Comparison of ENCODE assay signal across 23 cellular contexts in the genomic region with DNA sequence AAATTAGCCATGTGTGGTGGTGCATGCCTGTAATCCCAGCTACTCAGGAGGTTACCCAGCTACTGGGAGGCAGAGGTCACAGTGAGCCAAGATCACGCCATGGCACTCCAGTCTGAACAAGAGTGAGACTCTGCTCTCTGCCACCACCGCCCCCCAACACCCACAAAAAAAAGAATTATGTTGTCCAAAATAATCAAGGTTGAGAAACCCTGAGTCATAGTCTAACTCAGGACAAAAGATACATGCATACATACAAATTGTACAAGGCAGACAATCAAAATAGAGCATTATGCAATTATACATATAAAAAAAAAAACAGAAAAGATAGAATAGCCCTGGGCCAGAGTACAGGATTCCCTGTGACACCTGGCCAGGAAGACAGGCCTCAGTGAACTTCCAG. TPM values are rescaled to one million over a fixed set of nuclear protein-coding genes. Genes with fewer than 3 reads are reported as not detected.
A peak's percentile ranks its signal among the peaks of the same experiment; 100 is the strongest.
DNase-seq lines count a peak whose midpoint lies in the region; ATAC-seq and TF ChIP-seq lines count a peak whose summit lies in the region.
"Had no signal": no experiment of that assay in that cellular context is flagged by ENCODE, and none has a peak within 500 bp of the region (broad histone marks: within the 10 kb centered on the region; RNA-seq: fewer than 3 reads in every experiment).

No MANE protein-coding gene starts in this region.

- no peaks in the 10 kb centered on the region for H3K36me3 Mint-ChIP-seq in activated CD8-positive, alpha-beta T cell treated with anti-CD3 and anti-CD28 coated beads for 36 hours (ENCODE audit: low read depth)
- H3K36me3 Mint-ChIP-seq in activated CD8-positive, alpha-beta T cell treated with anti-CD3 and anti-CD28 coated beads, Interleukin-2, amount 10 ng/mL, durations not matched to agents 7 days and 5 days (ENCODE audit: low read depth) = peaks cover 4% of the 10 kb centered on the region
- peaks cover 3% of the 10 kb centered on the region in 2 donors for H3K36me3 Mint-ChIP-seq in stimulated activated naive B cell treated with anti-CD40 and anti-IgM and Interleukin-4, amounts not matched to agents 10 μg/mL and 1 μg/mL and 100 μg/mL, for 72 hours
- H3K36me3 Mint-ChIP-seq: IgD-negative memory B cell had no signal

- H3K4me3 Mint-ChIP-seq in activated CD8-positive, alpha-beta T cell treated with anti-CD3 and anti-CD28 coated beads for 36 hours = no peak overlapping the region
- H3K4me3 Mint-ChIP-seq in activated CD8-positive, alpha-beta T cell treated with anti-CD3 and anti-CD28 coated beads, Interleukin-2, amount 10 ng/mL, durations not matched to agents 7 days and 5 days = no peak overlapping the region
- H3K4me3 Mint-ChIP-seq in stimulated activated naive B cell treated with anti-CD40 and anti-IgM and Interleukin-4, amounts not matched to agents 10 μg/mL and 1 μg/mL and 100 μg/mL, for 72 hours = no peak overlapping the region
- H3K4me3 Mint-ChIP-seq: CD4-positive, alpha-beta T cell; IgD-negative memory B cell had no signal

- H3K27ac Mint-ChIP-seq in activated CD8-positive, alpha-beta T cell treated with anti-CD3 and anti-CD28 coated beads for 36 hours = no peak overlapping the region
- no peak overlapping the region for H3K27ac Mint-ChIP-seq in activated CD8-positive, alpha-beta T cell treated with anti-CD3 and anti-CD28 coated beads, Interleukin-2, amount 10 ng/mL, durations not matched to agents 7 days and 5 days
- H3K27ac Mint-ChIP-seq in stimulated activated naive B cell treated with anti-CD40 and anti-IgM and Interleukin-4, amounts not matched to agents 10 μg/mL and 1 μg/mL and 100 μg/mL, for 72 hours = peak overlapping the region; percentile 57
- H3K27ac Mint-ChIP-seq: CD4-positive, alpha-beta T cell; IgD-negative memory B cell had no signal

- peak overlapping the region; percentile 67 for H3K27ac ChIP-seq in RWPE1
- H3K27ac ChIP-seq: 22Rv1, PC-9, SJSA1 had no signal

- no peaks in the 10 kb centered on the region for H3K9me3 Mint-ChIP-seq in activated CD8-positive, alpha-beta T cell treated with anti-CD3 and anti-CD28 coated beads for 36 hours
- no peaks in the 10 kb centered on the region for H3K9me3 Mint-ChIP-seq in activated CD8-positive, alpha-beta T cell treated with anti-CD3 and anti-CD28 coated beads, Interleukin-2, amount 10 ng/mL, durations not matched to agents 7 days and 5 days (ENCODE audit: insufficient read depth)
- no peaks in the 10 kb centered on the region for H3K9me3 Mint-ChIP-seq in stimulated activated naive B cell treated with anti-CD40 and anti-IgM and Interleukin-4, amounts not matched to agents 10 μg/mL and 1 μg/mL and 100 μg/mL, for 72 hours
- H3K9me3 Mint-ChIP-seq: CD4-positive, alpha-beta T cell; IgD-negative memory B cell had no signal

- intact Hi-C loops in activated CD8-positive, alpha-beta T cell treated with anti-CD3 and anti-CD28 coated beads for 36 hours (cut with micrococcal nuclease) = no loop called here

- no peak for DNase-seq in activated CD8-positive, alpha-beta T cell treated with anti-CD3 and anti-CD28 coated beads for 36 hours
- DNase-seq in activated CD8-positive, alpha-beta T cell treated with anti-CD3 and anti-CD28 coated beads, Interleukin-2, amount 10 ng/mL, durations not matched to agents 7 days and 5 days = no peak
- no peak for DNase-seq in RWPE1 (ENCODE audit: low spot score)
- DNase-seq in stimulated activated naive B cell treated with anti-CD40 and anti-IgM and Interleukin-4, amounts not matched to agents 10 μg/mL and 1 μg/mL and 100 μg/mL, for 72 hours = no peak
- no peak for DNase-seq in putamen (ENCODE audit: low spot score)
- no peak for DNase-seq in cerebellar nuclear complex (lab: John Stamatoyannopoulos, UW)
- no peak for DNase-seq in DMS114 treated with DMSO at 0.1 percent for 48 hours (lab: John Stamatoyannopoulos, UW; ENCODE audit: unreplicated experiment)
- DNase-seq: CD4-positive, alpha-beta T cell; GDM1; GOT3; NCI-H1105 treated with DMSO at 0.1 percent for 48 hours; NCI-H146; NCI-H2029; NCI-H446 treated with DMSO at 0.1 percent for 48 hours; NCI-H526; NCI-H82; NK-92 treated with Interleukin-12 subunit alpha and Interleukin-12 subunit beta, amount 100 ng/mL, for 24 hours; PC-9; Right ventricle myocardium superior had no signal

- ATAC-seq in activated CD8-positive, alpha-beta T cell treated with anti-CD3 and anti-CD28 coated beads for 36 hours = peak; percentile 24
- ATAC-seq in activated CD8-positive, alpha-beta T cell treated with anti-CD3 and anti-CD28 coated beads, Interleukin-2, amount 10 ng/mL, durations not matched to agents 7 days and 5 days = no peak
- ATAC-seq in esophagus mucosa = peak; percentile 42
- peak in 1 of 2 donors; percentile 46 for ATAC-seq in stimulated activated naive B cell treated with anti-CD40 and anti-IgM and Interleukin-4, amounts not matched to agents 10 μg/mL and 1 μg/mL and 100 μg/mL, for 72 hours (replicated peaks)

- CTCF ChIA-PET in activated CD8-positive, alpha-beta T cell treated with anti-CD3 and anti-CD28 coated beads for 36 hours (lab: Charles Lee) = no interaction called here
- CTCF ChIA-PET in activated CD8-positive, alpha-beta T cell treated with anti-CD3 and anti-CD28 coated beads, Interleukin-2, amount 10 ng/mL, durations not matched to agents 7 days and 5 days (lab: Charles Lee) = interaction anchor here (2.2 kb wide), 1 partner anchor 21 kb away, joined by 5 read pairs; no protein-coding TSS in a partner anchor
- CTCF ChIA-PET in RWPE1 (lab: Yijun Ruan, JAX) = interaction anchor here (1.5 kb wide), 1 partner anchor 18 kb away, joined by 3 read pairs; no protein-coding TSS in a partner anchor

- no peaks in the 10 kb centered on the region for H3K27me3 Mint-ChIP-seq in activated CD8-positive, alpha-beta T cell treated with anti-CD3 and anti-CD28 coated beads for 36 hours
- no peaks in the 10 kb centered on the region for H3K27me3 Mint-ChIP-seq in activated CD8-positive, alpha-beta T cell treated with anti-CD3 and anti-CD28 coated beads, Interleukin-2, amount 10 ng/mL, durations not matched to agents 7 days and 5 days (ENCODE audit: low read depth)
- no peaks in the 10 kb centered on the region for H3K27me3 Mint-ChIP-seq in stimulated activated naive B cell treated with anti-CD40 and anti-IgM and Interleukin-4, amounts not matched to agents 10 μg/mL and 1 μg/mL and 100 μg/mL, for 72 hours
- H3K27me3 Mint-ChIP-seq: CD4-positive, alpha-beta T cell; IgD-negative memory B cell had no signal

- TF ChIP-seq CTCF in activated CD8-positive, alpha-beta T cell treated with anti-CD3 and anti-CD28 coated beads for 36 hours (IDR thresholded peaks at IDR 0.05) = no peak
- no peak for TF ChIP-seq CTCF in RWPE1 (conservative IDR thresholded peaks at IDR 0.05; ENCODE audit: low read depth)

- POLR2A ChIA-PET in activated CD8-positive, alpha-beta T cell treated with anti-CD3 and anti-CD28 coated beads for 36 hours (lab: Charles Lee) = interaction anchor here (1.0 to 24.4 kb wide), 2 partner anchors 10 to 27 kb away, joined by 3 to 583 read pairs; no protein-coding TSS in a partner anchor
- POLR2A ChIA-PET in activated CD8-positive, alpha-beta T cell treated with anti-CD3 and anti-CD28 coated beads, Interleukin-2, amount 10 ng/mL, durations not matched to agents 7 days and 5 days (lab: Charles Lee) = no interaction called here
- POLR2A ChIA-PET in RWPE1 (lab: Yijun Ruan, JAX; ENCODE audit: low non-redundant PET) = no interaction called here

- H3K4me1 Mint-ChIP-seq in activated CD8-positive, alpha-beta T cell treated with anti-CD3 and anti-CD28 coated beads for 36 hours (ENCODE audit: low read depth) = peaks cover 13% of the 10 kb centered on the region
- peaks cover 10% of the 10 kb centered on the region for H3K4me1 Mint-ChIP-seq in activated CD8-positive, alpha-beta T cell treated with anti-CD3 and anti-CD28 coated beads, Interleukin-2, amount 10 ng/mL, durations not matched to agents 7 days and 5 days (ENCODE audit: low read depth)
- H3K4me1 Mint-ChIP-seq in stimulated activated naive B cell treated with anti-CD40 and anti-IgM and Interleukin-4, amounts not matched to agents 10 μg/mL and 1 μg/mL and 100 μg/mL, for 72 hours = peaks cover 5 to 19% of the 10 kb centered on the region in 2 donors

RNA-seq across cellular contexts. Expression of gene KPNB1, which starts 6.6 kb away (rescaled TPM):
- total RNA-seq in activated CD8-positive, alpha-beta T cell treated with anti-CD3 and anti-CD28 coated beads for 36 hours = 100 to 1,000 TPM; 589 to 605 TPM
- total RNA-seq in activated CD8-positive, alpha-beta T cell treated with anti-CD3 and anti-CD28 coated beads, Interleukin-2, amount 10 ng/mL, durations not matched to agents 7 days and 5 days = 100 to 1,000 TPM; 413 to 427 TPM
- 232 TPM for total RNA-seq in esophagus mucosa

RNA-seq across cellular contexts. Expression of gene TBKBP1, which starts 50.8 kb away (rescaled TPM):
- total RNA-seq in activated CD8-positive, alpha-beta T cell treated with anti-CD3 and anti-CD28 coated beads for 36 hours = 10 to 100 TPM; 12.4 to 13.6 TPM
- total RNA-seq in activated CD8-positive, alpha-beta T cell treated with anti-CD3 and anti-CD28 coated beads, Interleukin-2, amount 10 ng/mL, durations not matched to agents 7 days and 5 days = 1 to 10 TPM; 2.4 to 3.7 TPM
- 3.1 TPM for total RNA-seq in esophagus mucosa
